Comparison of ENCODE assay signal across 1 cellular context in genomic region chr19:40802300-40803169, GRCh38.
TF ChIP-seq lines count a peak whose summit lies in the region.

No MANE protein-coding gene starts in this region.

TF ChIP-seq in HepG2, 621 proteins besides CTCF, POLR2A, EP300 and RAD21:
- TF ChIP-seq SAP130 (CRISPR knock-in tag; IDR thresholded peaks at IDR 0.05; ENCODE audit: low read depth) (peak; percentile 12; the same call in 1 of the 2 replicates), SRSF1 (optimal IDR thresholded peaks at IDR 0.05; ENCODE audit: low read depth, low read length) (no peak), ZNF687 (CRISPR knock-in tag; IDR thresholded peaks at IDR 0.05) (peak; percentile 25; the same call in 1 of the 2 replicates), AGO2 (optimal IDR thresholded peaks at IDR 0.05; ENCODE audit: low read depth, low read length) (peak; percentile 47)
